In the genomic region with DNA sequence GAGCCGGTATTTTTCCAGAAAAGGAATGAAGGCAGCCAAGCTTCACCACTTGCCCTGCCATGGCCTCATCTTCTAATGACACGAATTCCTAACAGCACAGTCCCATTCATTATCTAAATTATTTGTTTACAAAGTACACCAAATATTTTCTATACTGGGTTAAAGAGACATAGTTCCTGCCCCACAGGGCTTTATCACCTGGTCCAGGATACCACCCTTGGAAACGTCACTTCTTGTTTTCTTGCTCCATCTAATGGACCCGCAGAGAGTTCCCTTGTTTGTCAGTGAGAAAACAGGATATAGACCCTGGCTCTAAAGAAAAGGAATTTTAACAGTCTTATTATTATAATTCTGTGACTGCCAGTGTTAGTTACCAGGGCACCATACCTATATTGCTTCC, we compare ENCODE assay signal across 29 cellular contexts.
"Had no signal": no experiment of that assay in that cellular context is flagged by ENCODE, and none has a peak within 500 bp of the region (broad histone marks: within the 10 kb centered on the region; RNA-seq: fewer than 3 reads in every experiment).

No MANE protein-coding gene starts in this region.

- H3K9me3 Mint-ChIP-seq: dendritic cell treated with granulocyte-macrophage colony-stimulating factor and Interleukin-4, amounts not matched to agents 40 ng/mL and 50 ng/mL, for 4 days; endodermal cell; nephron; neural progenitor cell; stimulated activated naive CD8-positive, alpha-beta T cell treated with anti-CD3 and anti-CD28 coated beads, Interleukin-15, amount 100 ng/mL, for 72 hours had no signal

- H3K4me2 ChIP-seq: hepatocyte, neural progenitor cell, smooth muscle cell had no signal

- H3K4me1 Mint-ChIP-seq: endodermal cell; nephron; neural progenitor cell; stimulated activated naive CD8-positive, alpha-beta T cell treated with anti-CD3 and anti-CD28 coated beads, Interleukin-15, amount 100 ng/mL, for 72 hours had no signal

- H3K79me2 ChIP-seq: hepatocyte had no signal

- H3K4me3 Mint-ChIP-seq: dendritic cell treated with granulocyte-macrophage colony-stimulating factor and Interleukin-4, amounts not matched to agents 40 ng/mL and 50 ng/mL, for 4 days; endodermal cell; naive thymus-derived CD4-positive, alpha-beta T cell; nephron; neural progenitor cell; stimulated activated naive CD8-positive, alpha-beta T cell treated with anti-CD3 and anti-CD28 coated beads, Interleukin-15, amount 100 ng/mL, for 72 hours had no signal

- H3K9me3 ChIP-seq: gastrocnemius medialis, prostate gland, right atrium auricular region, suprapubic skin, transverse colon, vagina had no signal

- H3K4me1 ChIP-seq: gastrocnemius medialis, prostate gland, right atrium auricular region, suprapubic skin, transverse colon, vagina had no signal

- H3K27me3 ChIP-seq: gastrocnemius medialis, hepatocyte, neural progenitor cell, right atrium auricular region, suprapubic skin, transverse colon, vagina had no signal

- FAIRE-seq: kidney had no signal

- H3K36me3 Mint-ChIP-seq: naive thymus-derived CD4-positive, alpha-beta T cell; neural progenitor cell had no signal

- H3K27ac ChIP-seq: epithelial cell of prostate, gastrocnemius medialis, hepatocyte, neural progenitor cell, prostate gland, right atrium auricular region, suprapubic skin, transverse colon, vagina had no signal

- H3K36me3 ChIP-seq: gastrocnemius medialis, neural progenitor cell, prostate gland, right atrium auricular region, suprapubic skin, transverse colon, vagina had no signal

- DNase-seq: effector CD8-positive, alpha-beta T cell; endodermal cell; foreskin fibroblast; gastrocnemius medialis; head of caudate nucleus; kidney; mesenchymal stem cell; midbrain; naive thymus-derived CD4-positive, alpha-beta T cell; stimulated activated CD4-positive, alpha-beta T cell treated with anti-CD3 and anti-CD28 coated beads, Interleukin-12 subunit alpha, Interleukin-12 subunit beta, amount 100 ng/mL, for 4 hours; stimulated activated CD4-positive, alpha-beta T cell treated with anti-CD3 and anti-CD28 coated beads, Interleukin-1b, Interleukin-23, amount 100 ng/mL, for 48 hours; stimulated activated CD4-positive, alpha-beta T cell treated with anti-CD3 and anti-CD28 coated beads, Interleukin-4, amount 100 ng/mL, for 1 hour; stimulated activated CD8-positive, alpha-beta memory T cell treated with anti-CD3 and anti-CD28 coated beads, Interleukin-4, amount 100 ng/mL, for 48 hours; stimulated activated naive CD4-positive, alpha-beta T cell; stimulated activated naive CD8-positive, alpha-beta T cell treated with anti-CD3 and anti-CD28 coated beads, Interleukin-15, amount 100 ng/mL, for 72 hours; transverse colon had no signal

- ATAC-seq: esophagus mucosa; gastrocnemius medialis; left lobe of liver; naive thymus-derived CD4-positive, alpha-beta T cell; sciatic nerve; stimulated activated naive CD8-positive, alpha-beta T cell treated with anti-CD3 and anti-CD28 coated beads, Interleukin-15, amount 100 ng/mL, for 72 hours had no signal

- H3K4me3 ChIP-seq: gastrocnemius medialis, hepatocyte, neural progenitor cell, prostate gland, right atrium auricular region, smooth muscle cell, suprapubic skin, transverse colon, vagina had no signal

- H2AFZ ChIP-seq: hepatocyte, neural progenitor cell had no signal

- H3K9ac ChIP-seq: neural progenitor cell had no signal

- H3K27ac Mint-ChIP-seq: dendritic cell treated with granulocyte-macrophage colony-stimulating factor and Interleukin-4, amounts not matched to agents 40 ng/mL and 50 ng/mL, for 4 days; endodermal cell; naive thymus-derived CD4-positive, alpha-beta T cell; nephron; neural progenitor cell; stimulated activated naive CD8-positive, alpha-beta T cell treated with anti-CD3 and anti-CD28 coated beads, Interleukin-15, amount 100 ng/mL, for 72 hours had no signal
